ENCODE assay signal across 9 cellular contexts in genomic region chr14:69049675-69050074, GRCh38.
DNase-seq lines count a peak whose midpoint lies in the region; ATAC-seq and TF ChIP-seq lines count a peak whose summit lies in the region.
"Had no signal": no experiment of that assay in that cellular context is flagged by ENCODE, and none has a peak within 500 bp of the region (broad histone marks: within the 10 kb centered on the region; RNA-seq: fewer than 3 reads in every experiment).

No MANE protein-coding gene starts in this region.

- CTCF ChIA-PET in AG04450 (lab: Charles Lee) = interaction anchor here (1.0 to 1.9 kb wide), 2 partner anchors 52 to 138 kb away, joined by 3 to 5 read pairs; no protein-coding TSS in a partner anchor
- CTCF ChIA-PET in T-cell (lab: Charles Lee) = interaction anchor here (0.6 to 1.0 kb wide), 2 partner anchors 30 to 138 kb away, joined by 3 to 4 read pairs; no protein-coding TSS in a partner anchor

- H3K27ac Mint-ChIP-seq in osteocyte (ENCODE audit: unreplicated experiment) = peak overlapping the region; percentile 14
- H3K27ac Mint-ChIP-seq in T-cell = peak overlapping the region in 1 of 2 donors; percentile 17

- peak overlapping the region; percentile 72 for H3K27ac ChIP-seq in AG04450 (ENCODE audit: low read depth, low read length)

- H3K4me3 ChIP-seq in AG04450 (ENCODE audit: low read depth, low read length) = no peak overlapping the region

- H3K9me3 Mint-ChIP-seq in osteocyte (ENCODE audit: unreplicated experiment) (no peaks in the 10 kb centered on the region), T-cell (no peaks in the 10 kb centered on the region)

- H3K4me1 Mint-ChIP-seq in osteocyte (ENCODE audit: unreplicated experiment) (peaks cover 49% of the 10 kb centered on the region), T-cell (peaks cover 3 to 15% (median 7%) of the 10 kb centered on the region in 3 donors)

- no peaks in the 10 kb centered on the region for H3K27me3 ChIP-seq in AG04450 (ENCODE audit: control insufficient read depth, insufficient read depth, low read length)

- H3K36me3 Mint-ChIP-seq in osteocyte (ENCODE audit: unreplicated experiment) = peaks cover 25% of the 10 kb centered on the region
- H3K36me3 Mint-ChIP-seq in T-cell = peaks cover 25% of the 10 kb centered on the region

- H3K4me3 Mint-ChIP-seq in osteocyte (ENCODE audit: unreplicated experiment) = no peak overlapping the region
- no peak overlapping the region for H3K4me3 Mint-ChIP-seq in T-cell

- H3K9me3 ChIP-seq in AG04450 (ENCODE audit: control insufficient read depth, insufficient read depth, low read length) = peaks cover under 1% of the 10 kb centered on the region; the same call in 1 of the 2 replicates

- no peak for DNase-seq in AG04450 (ENCODE audit: low read depth, low spot score)
- DNase-seq in NCI-H82 treated with DMSO at 0.1 percent for 48 hours (lab: John Stamatoyannopoulos, UW; ENCODE audit: unreplicated experiment) = peak; percentile 30
- peak; percentile 94 for DNase-seq in fibroblast of peridontal ligament (ENCODE audit: extremely low read depth)
- no peak for DNase-seq in osteocyte (ENCODE audit: extremely low spot score, unreplicated experiment)
- DNase-seq in T-cell = no peak
- no peak for DNase-seq in stimulated activated CD4-positive, alpha-beta T cell treated with anti-CD3 and anti-CD28 coated beads, Interleukin-2, amount 100 ng/mL, for 48 hours
- DNase-seq: NCI-H1417 treated with DMSO at 0.1 percent for 48 hours had no signal

- POLR2A ChIA-PET in AG04450 (lab: Yijun Ruan, JAX) = interaction anchor here (0.8 to 2.3 kb wide), 5 partner anchors 10 to 100 kb away, joined by 3 to 8 read pairs (median 3); no protein-coding TSS in a partner anchor
- POLR2A ChIA-PET in T-cell (lab: Charles Lee) = no interaction called here

- H3K27me3 Mint-ChIP-seq in osteocyte (ENCODE audit: unreplicated experiment) = no peaks in the 10 kb centered on the region
- no peaks in the 10 kb centered on the region for H3K27me3 Mint-ChIP-seq in T-cell

- TF ChIP-seq CTCF in AG04450 (IDR thresholded peaks at IDR 0.05; ENCODE audit: low read depth, low read length) (no peak), osteocyte (IDR thresholded peaks at IDR 0.05) (no peak)

- ATAC-seq in T-cell (replicated peaks in 1 of 4) (no peak), GM21717 (IDR thresholded peaks at IDR 0.05; ENCODE audit: unreplicated experiment) (no peak), GM21360 (IDR thresholded peaks at IDR 0.05; ENCODE audit: unreplicated experiment) (no peak)

Comparison
In these comparisons a context has a peak if more than half of its experiments do, and no peak if none do; other contexts are left out.
1. DNase-seq: peak in NCI-H82 treated with DMSO at 0.1 percent for 48 hours (single experiment) and fibroblast of peridontal ligament (single experiment); none in AG04450 (single experiment), osteocyte (single experiment), T-cell (0 of 34) and stimulated activated CD4-positive, alpha-beta T cell treated with anti-CD3 and anti-CD28 coated beads, Interleukin-2, amount 100 ng/mL, for 48 hours (0 of 2).